In genomic region chr11:111445586-111445985, GRCh38 we compare ENCODE assay signal across 14 cellular contexts.
DNase-seq lines count a peak whose midpoint lies in the region; ATAC-seq, FAIRE-seq and TF ChIP-seq lines count a peak whose summit lies in the region.
"Had no signal": no experiment of that assay in that cellular context is flagged by ENCODE, and none has a peak within 500 bp of the region (broad histone marks: within the 10 kb centered on the region; RNA-seq: fewer than 3 reads in every experiment).

No MANE protein-coding gene starts in this region.

- H3K4me3 ChIP-seq in HepG2 (replicated peaks in 1 of 3; ENCODE audit: insufficient read depth in 1 of 3, low read depth in 2 of 3, low read length in 3 of 3) (no peak overlapping the region), right lobe of liver (no peak overlapping the region), Loucy (ENCODE audit: low read length, poor library complexity, severe bottlenecking) (no peak overlapping the region), endothelial cell of umbilical vein (replicated peaks in 1 of 3; ENCODE audit: insufficient read depth in 1 of 3, low read depth in 1 of 3, low read length in 3 of 3) (no peak overlapping the region), uterus (no peak overlapping the region)

- intact Hi-C loops in HepG2 (cut with micrococcal nuclease; ENCODE audit: unreplicated experiment) (loop anchor here (5.0 to 10.0 kb wide), 4 partner anchors 213 to 1241 kb away; no protein-coding TSS in a partner anchor), right lobe of liver (cut with DNase I) (no loop called here), endothelial cell of umbilical vein (cut with micrococcal nuclease) (loop anchor here (10.0 kb wide), 1 partner anchor 981 kb away; no protein-coding TSS in a partner anchor), uterus (cut with DNase I; ENCODE audit: low total_unique reads) (loop anchor here (5.0 kb wide), 1 partner anchor 163 kb away; no protein-coding TSS in a partner anchor)

- no peaks in the 10 kb centered on the region for H3K36me3 ChIP-seq in HepG2 (replicated peaks in 1 of 2; ENCODE audit: control insufficient read depth in 1 of 2, insufficient read depth in 2 of 2, low read length in 2 of 2)
- no peaks in the 10 kb centered on the region for H3K36me3 ChIP-seq in right lobe of liver
- H3K36me3 ChIP-seq in Loucy (ENCODE audit: insufficient read depth, low read length), result no peaks in the 10 kb centered on the region
- no peaks in the 10 kb centered on the region for H3K36me3 ChIP-seq in endothelial cell of umbilical vein (ENCODE audit: control insufficient read depth in 2 of 2, extremely low read depth in 1 of 2, insufficient read depth in 2 of 2, low read length in 2 of 2)
- no peaks in the 10 kb centered on the region for H3K36me3 ChIP-seq in uterus

- no peak overlapping the region for H3K9ac ChIP-seq in HepG2 (ENCODE audit: insufficient read depth, low read depth, low read length)
- H3K9ac ChIP-seq in Loucy (ENCODE audit: low read depth, low read length, poor library complexity, severe bottlenecking), result no peak overlapping the region
- no peak overlapping the region for H3K9ac ChIP-seq in endothelial cell of umbilical vein (replicated peaks; ENCODE audit: extremely low read depth, insufficient read depth, low read length)

- BruUV-seq in HepG2 (replicated peaks; lab: Mats Ljungman, UMichigan) (no TSS peak), endothelial cell of umbilical vein (replicated peaks; lab: Mats Ljungman, UMichigan) (no TSS peak)

- 9% methylated on average over 2 of the region's 2 CpGs for WGBS in HepG2 (ENCODE audit: low lambda C conversion rate)
- WGBS in right lobe of liver (ENCODE audit: insufficient coverage, low coverage, low lambda C conversion rate, missing lambda C conversion rate), result 67% methylated on average over 2 of the region's 2 CpGs

- H2AFZ ChIP-seq in HepG2 (ENCODE audit: low read length) (no peak overlapping the region), Loucy (ENCODE audit: low read length) (peak overlapping the region; percentile 70), endothelial cell of umbilical vein (ENCODE audit: low read depth, low read length) (no peak overlapping the region)

- H3K4me2 ChIP-seq in HepG2 (ENCODE audit: low read depth, low read length) (no peak overlapping the region), Loucy (ENCODE audit: low read depth, low read length, poor library complexity, severe bottlenecking) (peak overlapping the region; percentile 47), endothelial cell of umbilical vein (ENCODE audit: insufficient read depth, low read length) (no peak overlapping the region)

- TF ChIP-seq CTCF in HepG2 (CRISPR knock-in tag; IDR thresholded peaks at IDR 0.05) (no peak), right lobe of liver (IDR thresholded peaks at IDR 0.05) (no peak), Loucy (conservative IDR thresholded peaks at IDR 0.05; ENCODE audit: low read length) (no peak), endothelial cell of umbilical vein (IDR thresholded peaks at IDR 0.05; ENCODE audit: extremely low read depth in 1 of 2, insufficient read depth in 1 of 2, low read depth in 1 of 2, low read length in 2 of 2) (no peak), uterus (IDR thresholded peaks at IDR 0.05) (no peak)

- CTCF ChIA-PET in HepG2 (lab: Yijun Ruan, JAX; ENCODE audit: low intra/inter-chr PET ratio, low total read pairs) (interaction anchor here (3.0 kb wide), 1 partner anchor 162 kb away, joined by 36 read pairs; no protein-coding TSS in a partner anchor), endothelial cell of umbilical vein (lab: Charles Lee) (interaction anchor here (0.8 to 3.8 kb wide), 9 partner anchors 9 to 998 kb away, joined by 3 to 93 read pairs (median 11); no protein-coding TSS in a partner anchor)

- H3K9me1 ChIP-seq in endothelial cell of umbilical vein (replicated peaks; ENCODE audit: control insufficient read depth, extremely low read depth, insufficient read depth, low read length), result no peaks in the 10 kb centered on the region

- H3K27me3 ChIP-seq in HepG2 (ENCODE audit: control insufficient read depth in 1 of 2, insufficient read depth in 2 of 2, low read length in 2 of 2) (peaks cover 3 to 5% of the 10 kb centered on the region in 2 experiments; a peak in 3 of 5 replicates), right lobe of liver (no peaks in the 10 kb centered on the region), Loucy (ENCODE audit: insufficient read depth, low read length, poor library complexity, severe bottlenecking) (no peaks in the 10 kb centered on the region), endothelial cell of umbilical vein (ENCODE audit: control insufficient read depth in 2 of 2, insufficient read depth in 2 of 2, low read length in 2 of 2) (no peaks in the 10 kb centered on the region), uterus (no peaks in the 10 kb centered on the region)

- no peak for DNase-seq in HepG2 (ENCODE audit: low spot score)
- no peak for DNase-seq in right lobe of liver
- DNase-seq in endothelial cell of umbilical vein (ENCODE audit: low read depth, low spot score), result peak; percentile 11
- no peak for DNase-seq in uterus
- no peak for DNase-seq in activated gamma-delta T cell treated with Interleukin-2 at 50 U/mL for 16 hours
- DNase-seq in amygdala (lab: John Stamatoyannopoulos, UW), result no peak
- DNase-seq in stimulated activated naive CD4-positive, alpha-beta T cell treated with Interleukin-2 at 50 U/mL for 16 hours (lab: John Stamatoyannopoulos, UW), result no peak
- DNase-seq: activated CD8-positive, alpha-beta T cell treated with anti-CD3 and anti-CD28 coated beads, Interleukin-2, amount 10 ng/mL, durations not matched to agents 7 days and 5 days; Karpas-422; NCI-H446; stimulated activated CD4-positive, alpha-beta T cell treated with anti-CD3 and anti-CD28 coated beads, Interleukin-12 subunit alpha, Interleukin-12 subunit beta, amount 100 ng/mL, for 4 hours; T-helper 9 cell had no signal

- no peak for ATAC-seq in HepG2
- ATAC-seq in right lobe of liver, result no peak

- dilution Hi-C loops in endothelial cell of umbilical vein (cut with MboI; ENCODE audit: extremely low pct_ligation_motif_present, low sequenced_read_pairs), result no loop called here

- H3K4me1 ChIP-seq in HepG2 (ENCODE audit: insufficient read depth, low read length) (peaks cover 44% of the 10 kb centered on the region), right lobe of liver (no peaks in the 10 kb centered on the region), Loucy (ENCODE audit: insufficient read depth, low read length, poor library complexity, severe bottlenecking) (peaks cover 42% of the 10 kb centered on the region), endothelial cell of umbilical vein (ENCODE audit: control insufficient read depth, extremely low read depth, insufficient read depth, low read length) (peaks cover 3% of the 10 kb centered on the region), uterus (no peaks in the 10 kb centered on the region)

- H3K79me2 ChIP-seq in HepG2 (ENCODE audit: insufficient read depth, low read length) (no peaks in the 10 kb centered on the region), Loucy (ENCODE audit: insufficient read depth, low read length) (no peaks in the 10 kb centered on the region), endothelial cell of umbilical vein (ENCODE audit: control insufficient read depth, insufficient read depth, low read length) (no peaks in the 10 kb centered on the region)

- TF ChIP-seq POLR2A in HepG2 (IDR thresholded peaks at IDR 0.05; ENCODE audit: insufficient read depth in 1 of 2, low read depth in 2 of 2, low read length in 2 of 2) (no peak), right lobe of liver (IDR thresholded peaks at IDR 0.05) (no peak), endothelial cell of umbilical vein (IDR thresholded peaks at IDR 0.05; ENCODE audit: low read depth, low read length) (no peak), uterus (IDR thresholded peaks at IDR 0.05) (no peak)

- H4K20me1 ChIP-seq in HepG2 (ENCODE audit: insufficient read depth, low read length), result no peaks in the 10 kb centered on the region
- no peaks in the 10 kb centered on the region for H4K20me1 ChIP-seq in Loucy (ENCODE audit: insufficient read depth, low read length, poor library complexity, severe bottlenecking)
- no peaks in the 10 kb centered on the region for H4K20me1 ChIP-seq in endothelial cell of umbilical vein (replicated peaks; ENCODE audit: control insufficient read depth, extremely low read depth, insufficient read depth, low read length)

- POLR2A ChIA-PET in HepG2 (lab: Yijun Ruan, JAX) (no interaction called here), endothelial cell of umbilical vein (lab: Charles Lee) (no interaction called here)

- in situ Hi-C loops in HepG2 (cut with HindIII; ENCODE audit: extremely low pct_ligation_motif_present, low pct_unique_long_range_greater_than_20kb), result no loop called here

- no peaks in the 10 kb centered on the region for H3K9me3 ChIP-seq in HepG2 (ENCODE audit: low read length)
- no peaks in the 10 kb centered on the region for H3K9me3 ChIP-seq in right lobe of liver
- no peaks in the 10 kb centered on the region for H3K9me3 ChIP-seq in Loucy (ENCODE audit: insufficient read depth, low read depth, low read length)
- no peaks in the 10 kb centered on the region for H3K9me3 ChIP-seq in endothelial cell of umbilical vein (replicated peaks; ENCODE audit: control insufficient read depth, insufficient read depth, low read length)
- H3K9me3 ChIP-seq in uterus, result no peaks in the 10 kb centered on the region

- H3K9me2 ChIP-seq in Loucy (replicated peaks; ENCODE audit: low read depth, low read length), result no peaks in the 10 kb centered on the region

- H3F3A ChIP-seq in Loucy (ENCODE audit: low read depth), result no peaks in the 10 kb centered on the region

- TF ChIP-seq EP300 in HepG2 (IDR thresholded peaks at IDR 0.05; ENCODE audit: low read depth in 2 of 2, low read length in 2 of 2) (no peak), HepG2 (CRISPR knock-in tag; IDR thresholded peaks at IDR 0.05; ENCODE audit: borderline replicate concordance) (no peak)

- no peak for FAIRE-seq in HepG2 (lab: Jason Lieb, UNC)
- FAIRE-seq in endothelial cell of umbilical vein (lab: Jason Lieb, UNC), result no peak

- TF ChIP-seq RAD21 in HepG2 (CRISPR knock-in tag; IDR thresholded peaks at IDR 0.05), result no peak

- H3K27ac ChIP-seq in HepG2 (ENCODE audit: extremely low read length, insufficient read depth, low read length) (no peak overlapping the region), right lobe of liver (no peak overlapping the region), endothelial cell of umbilical vein (ENCODE audit: insufficient read depth, low read depth, low read length) (no peak overlapping the region), uterus (peak overlapping the region; percentile 41 to 53)
- H3K27ac ChIP-seq: HL-60 had no signal

TF ChIP-seq in HepG2, 621 proteins besides CTCF, POLR2A, EP300 and RAD21:
- TF ChIP-seq SCMH1 (CRISPR knock-in tag; IDR thresholded peaks at IDR 0.05; ENCODE audit: borderline replicate concordance) (no peak), BCL6 (CRISPR knock-in tag; IDR thresholded peaks at IDR 0.05) (peak; percentile 84)

TF ChIP-seq in endothelial cell of umbilical vein, 7 proteins besides CTCF, POLR2A, EP300 and RAD21 (continues in another document):
- TF ChIP-seq MAX (IDR thresholded peaks at IDR 0.05; ENCODE audit: insufficient read depth, insufficient read length), result no peak
- no peak for TF ChIP-seq EZH2 (IDR thresholded peaks at IDR 0.05; ENCODE audit: borderline replicate concordance, low read depth, low read length, severe bottlenecking)

Comparison
In these comparisons a context has a peak if more than half of its experiments do, and no peak if none do; other contexts are left out.
1. intact Hi-C loops: an anchor here in HepG2 (5.0 to 10.0 kb wide), endothelial cell of umbilical vein (10.0 kb wide) and uterus (5.0 kb wide); none called in right lobe of liver.
2. H3K27ac ChIP-seq: peak in uterus (2 of 2); none in HepG2 (single experiment), right lobe of liver (0 of 3) and endothelial cell of umbilical vein (single experiment).